ENCODE assay signal across 8 cellular contexts in the genomic region with DNA sequence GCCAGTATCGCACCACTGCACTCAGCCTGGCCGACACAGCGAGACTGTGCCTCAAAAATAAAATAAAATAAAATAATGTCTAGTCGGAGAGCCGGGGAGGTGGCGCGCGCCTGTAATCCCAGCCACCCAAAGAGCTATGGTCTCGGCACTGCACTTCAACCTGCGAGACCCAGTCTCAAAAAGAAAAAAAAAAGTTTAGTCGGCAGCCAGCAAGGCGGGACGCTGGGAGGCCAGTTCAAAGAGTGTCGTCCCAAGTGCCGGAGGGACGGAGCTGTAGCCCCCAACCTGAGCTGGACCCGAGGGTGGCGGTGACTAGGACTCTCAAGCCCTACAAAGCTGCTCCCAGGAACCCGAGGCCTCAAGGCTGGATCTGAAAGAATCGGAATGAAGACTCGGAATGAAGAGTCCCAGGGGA. TPM values are rescaled to one million over a fixed set of nuclear protein-coding genes. Genes with fewer than 3 reads are reported as not detected.
DNase-seq lines count a peak whose midpoint lies in the region; ATAC-seq and TF ChIP-seq lines count a peak whose summit lies in the region.

No MANE protein-coding gene starts in this region.

- H3K9me3 ChIP-seq in mammary epithelial cell (replicated peaks; ENCODE audit: insufficient read depth, low read length) (no peaks in the 10 kb centered on the region), mesodermal cell (ENCODE audit: control insufficient read depth, low read length) (no peaks in the 10 kb centered on the region)

- dilution Hi-C loops in mammary epithelial cell (cut with HindIII; ENCODE audit: low sequenced_read_pairs) = loop anchor here (5.0 to 10.0 kb wide), 2 partner anchors 60 to 128 kb away; a partner anchor contains a TSS

- BruUV-seq in mammary epithelial cell (replicated peaks; lab: Mats Ljungman, UMichigan) = no TSS peak

- in situ Hi-C loops in mammary epithelial cell (cut with MboI; ENCODE audit: low sequenced_read_pairs in 2 of 2) = no loop called here

- DNase-seq in mammary epithelial cell = no peak
- DNase-seq in NCI-H2081 treated with DMSO at 0.1 percent for 48 hours (lab: John Stamatoyannopoulos, UW) = no peak
- no peak for DNase-seq in NCI-H187 treated with DMSO at 0.1 percent for 48 hours (lab: John Stamatoyannopoulos, UW)
- DNase-seq in NCI-H748 (lab: John Stamatoyannopoulos, UW; ENCODE audit: unreplicated experiment) = no peak

- H3K27ac ChIP-seq in 22Rv1 (peak overlapping the region; percentile 95), mammary epithelial cell (ENCODE audit: insufficient read depth, low read depth, low read length) (peak overlapping the region; percentile 46), mesodermal cell (ENCODE audit: low read depth, low read length, severe bottlenecking) (peak overlapping the region; percentile 74)

- ATAC-seq in HG02943 (IDR thresholded peaks at IDR 0.05; ENCODE audit: low read depth, unreplicated experiment) (peak; percentile 6), GM21576 (IDR thresholded peaks at IDR 0.05; ENCODE audit: unreplicated experiment) (no peak)

- WGBS in mammary epithelial cell (ENCODE audit: low coverage, missing lambda C conversion rate) = 12% methylated on average over 9 of the region's 21 CpGs
- 30 to 33% methylated on average over 18 of the region's 21 CpGs for WGBS in mesodermal cell (ENCODE audit: insufficient coverage in 2 of 2), 2 experiments

- no peaks in the 10 kb centered on the region for H3K36me3 ChIP-seq in mammary epithelial cell (ENCODE audit: insufficient read depth, low read length)
- peaks cover 36% of the 10 kb centered on the region for H3K36me3 ChIP-seq in mesodermal cell (ENCODE audit: control insufficient read depth, insufficient read depth, low read length)

- no peak for TF ChIP-seq CTCF in 22Rv1 (IDR thresholded peaks at IDR 0.05)
- TF ChIP-seq CTCF in mammary epithelial cell (conservative IDR thresholded peaks at IDR 0.05 in 1 of 2, IDR thresholded peaks at IDR 0.05 in 1 of 2; ENCODE audit: extremely low read depth in 1 of 2, insufficient read depth in 1 of 2, low read depth in 1 of 2, low read length in 2 of 2) = no peak

- H3K4me3 ChIP-seq in mammary epithelial cell (replicated peaks in 1 of 3; ENCODE audit: insufficient read depth in 1 of 3, low read depth in 2 of 3, low read length in 3 of 3) (peak overlapping the region; percentile 64 to 76 (median 65)), mesodermal cell (ENCODE audit: extremely low read depth, insufficient read depth, low read length, poor library complexity, severe bottlenecking) (peak overlapping the region; percentile 42)

- H3K27me3 ChIP-seq in mammary epithelial cell (ENCODE audit: insufficient read depth, low read length) = no peaks in the 10 kb centered on the region

- intact Hi-C loops in mammary epithelial cell (cut with micrococcal nuclease) = loop anchor here (1.0 kb wide), 2 partner anchors 28 to 51 kb away; a partner anchor contains a TSS

- H3K4me1 ChIP-seq in mammary epithelial cell (ENCODE audit: insufficient read depth, low read length) = peaks cover 13% of the 10 kb centered on the region
- H3K4me1 ChIP-seq in mesodermal cell (ENCODE audit: control insufficient read depth, insufficient read depth, low read length, poor library complexity, severe bottlenecking) = peaks cover 8% of the 10 kb centered on the region

- no peaks in the 10 kb centered on the region for H4K20me1 ChIP-seq in mammary epithelial cell (ENCODE audit: insufficient read depth, low read length)

- CTCF ChIA-PET in mammary epithelial cell (lab: Charles Lee; ENCODE audit: low non-redundant PET) = interaction anchor here (0.5 kb wide), 1 partner anchor 17 kb away, joined by 5 read pairs; no protein-coding TSS in a partner anchor

- H3K9ac ChIP-seq in mammary epithelial cell (ENCODE audit: insufficient read depth, low read length) = peak overlapping the region; percentile 24

- H3K4me2 ChIP-seq in mammary epithelial cell (ENCODE audit: insufficient read depth, low read depth, low read length) = peak overlapping the region; percentile 95

- H3K79me2 ChIP-seq in mammary epithelial cell (ENCODE audit: insufficient read depth, low read length) = no peaks in the 10 kb centered on the region

- H2AFZ ChIP-seq in mammary epithelial cell (ENCODE audit: low read depth, low read length) = peak overlapping the region; percentile 97

RNA-seq across cellular contexts. Expression of a gene that starts 0.6 kb away (rescaled TPM):
- total RNA-seq in mammary epithelial cell = not detected
- not detected for polyA plus RNA-seq in mammary epithelial cell
- not detected for polyA minus RNA-seq in mammary epithelial cell
- not detected for polyA plus RNA-seq in mesodermal cell (2013, experiment 1 of 2)
- polyA plus RNA-seq in mesodermal cell (2013, experiment 2 of 2) = not detected

RNA-seq across cellular contexts. Expression of a gene that starts 7.0 kb away (rescaled TPM):
- total RNA-seq in mammary epithelial cell = 10 to 100 TPM; 12.5 to 16.2 TPM
- 11.7 TPM for polyA plus RNA-seq in mammary epithelial cell
- polyA minus RNA-seq in mammary epithelial cell = 13.3 TPM
- 80.5 TPM for polyA plus RNA-seq in mesodermal cell (2013, experiment 1 of 2)
- polyA plus RNA-seq in mesodermal cell (2013, experiment 2 of 2) = 65.4 TPM

RNA-seq across cellular contexts. Expression of a gene that starts 27.7 kb away (rescaled TPM):
- total RNA-seq in mammary epithelial cell = 10 to 100 TPM; 23.3 to 27.0 TPM
- 17.9 TPM for polyA plus RNA-seq in mammary epithelial cell
- 57.0 TPM for polyA minus RNA-seq in mammary epithelial cell
- polyA plus RNA-seq in mesodermal cell (2013, experiment 1 of 2) = 26.3 TPM
- 22.1 TPM for polyA plus RNA-seq in mesodermal cell (2013, experiment 2 of 2)

RNA-seq across cellular contexts. Expression of a gene that starts 34.3 kb away (rescaled TPM):
- total RNA-seq in mammary epithelial cell = 10 to 100 TPM in 1 of 2 donors, 1 to 10 TPM in 1; 2.9 to 98.0 TPM
- polyA plus RNA-seq in mammary epithelial cell = 4.8 TPM
- 5.1 TPM for polyA minus RNA-seq in mammary epithelial cell
- 6.7 TPM for polyA plus RNA-seq in mesodermal cell (2013, experiment 1 of 2)
- polyA plus RNA-seq in mesodermal cell (2013, experiment 2 of 2) = 7.2 TPM
